Comparison of ENCODE assay signal across 9 cellular contexts in genomic region chr10:15879058-15879457, GRCh38. TPM values are rescaled to one million over a fixed set of nuclear protein-coding genes. Genes with fewer than 3 reads are reported as not detected.
DNase-seq lines count a peak whose midpoint lies in the region; ATAC-seq and TF ChIP-seq lines count a peak whose summit lies in the region.
"Had no signal": no experiment of that assay in that cellular context is flagged by ENCODE, and none has a peak within 500 bp of the region (broad histone marks: within the 10 kb centered on the region; RNA-seq: fewer than 3 reads in every experiment).

No MANE protein-coding gene starts in this region.

- peak; percentile 63 for DNase-seq in AG08395 (ENCODE audit: low spot score)
- peak; percentile 12 for DNase-seq in NCI-H345 treated with DMSO at 0.1 percent for 48 hours (lab: John Stamatoyannopoulos, UW; ENCODE audit: unreplicated experiment)
- DNase-seq in dermis blood vessel endothelial cell: peak; percentile 71
- no peak for DNase-seq in neural crest cell (ENCODE audit: low read depth, low spot score)
- DNase-seq in neuronal stem cell (ENCODE audit: low spot score): no peak

- no peak overlapping the region for H3K4me2 ChIP-seq in neuronal stem cell (ENCODE audit: insufficient read depth, low read length, poor library complexity, severe bottlenecking)

- peaks cover 62% of the 10 kb centered on the region for H3K27me3 Mint-ChIP-seq in neural crest cell (ENCODE audit: low read depth)

- H3K9me3 Mint-ChIP-seq in neural crest cell: no peaks in the 10 kb centered on the region
- H3K9me3 Mint-ChIP-seq: central memory CD8-positive, alpha-beta T cell had no signal

- H3K79me1 ChIP-seq in neuronal stem cell (ENCODE audit: low read depth, low read length): no peaks in the 10 kb centered on the region

- H3K27ac Mint-ChIP-seq in neural crest cell (ENCODE audit: unreplicated experiment): no peak overlapping the region

- no peak overlapping the region for H2BK15ac ChIP-seq in neuronal stem cell (ENCODE audit: low read length)

- no peak overlapping the region for H3K4me3 ChIP-seq in neuronal stem cell (ENCODE audit: low read length in 2 of 2)

- no peaks in the 10 kb centered on the region for H3K36me3 ChIP-seq in neuronal stem cell (replicated peaks in 1 of 2; ENCODE audit: control insufficient read depth in 2 of 2, insufficient read depth in 2 of 2, low read length in 2 of 2)

- H3K27ac ChIP-seq in neuronal stem cell (replicated peaks; ENCODE audit: low read length): no peak overlapping the region

- H3K18ac ChIP-seq in neuronal stem cell (ENCODE audit: low read length): no peak overlapping the region

- ATAC-seq in HG02981 (IDR thresholded peaks at IDR 0.05; ENCODE audit: unreplicated experiment) (no peak), HG03108 (IDR thresholded peaks at IDR 0.05; ENCODE audit: unreplicated experiment) (no peak)

- H3K4me3 Mint-ChIP-seq in neural crest cell: no peak overlapping the region
- H3K4me3 Mint-ChIP-seq: central memory CD8-positive, alpha-beta T cell had no signal

- no peak overlapping the region for H2BK5ac ChIP-seq in neuronal stem cell (ENCODE audit: low read length)

- peaks cover 13% of the 10 kb centered on the region for H3K4me1 Mint-ChIP-seq in neural crest cell
- H3K4me1 Mint-ChIP-seq: central memory CD8-positive, alpha-beta T cell had no signal

- H2AFZ ChIP-seq in neuronal stem cell (ENCODE audit: low read length): no peak overlapping the region

- no peak overlapping the region for H3K9ac ChIP-seq in neuronal stem cell (ENCODE audit: low read depth, low read length, poor library complexity)

- WGBS in neuronal stem cell (ENCODE audit: extremely low coverage in 2 of 2, insufficient read length in 2 of 2, insufficient replicate concordance in 1 of 2), 2 donors: no CpG with 5 or more reads among the region's 2 CpGs

- no peak overlapping the region for H4K8ac ChIP-seq in neuronal stem cell (ENCODE audit: low read depth, low read length)

- H3K9me3 ChIP-seq in neuronal stem cell (replicated peaks in 1 of 2; ENCODE audit: control insufficient read depth in 2 of 2, insufficient read depth in 1 of 2, low read depth in 1 of 2, low read length in 2 of 2): no peaks in the 10 kb centered on the region

- H3K23ac ChIP-seq in neuronal stem cell (ENCODE audit: low read depth, low read length, poor library complexity): no peak overlapping the region

- H3K27me3 ChIP-seq in neuronal stem cell (ENCODE audit: control insufficient read depth in 3 of 3, insufficient read depth in 3 of 3, low read depth in 1 of 3, low read length in 3 of 3): peaks cover 0 to 19% (median 0%) of the 10 kb centered on the region in 3 experiments

- TF ChIP-seq CTCF in GM12873 (IDR thresholded peaks at IDR 0.05; ENCODE audit: insufficient read depth, low read depth, low read length, missing control alignments): peak; percentile 49
- TF ChIP-seq CTCF in neural crest cell (conservative IDR thresholded peaks at IDR 0.05): peak; percentile 82

- H2BK12ac ChIP-seq in neuronal stem cell (ENCODE audit: low read length): no peak overlapping the region

- no peak overlapping the region for H4K91ac ChIP-seq in neuronal stem cell (ENCODE audit: low read depth, low read length, poor library complexity)

- H3K36me3 Mint-ChIP-seq in neural crest cell (ENCODE audit: low read depth): no peaks in the 10 kb centered on the region

- H3K4ac ChIP-seq in neuronal stem cell (ENCODE audit: low read length): no peak overlapping the region

- H3K14ac ChIP-seq in neuronal stem cell (ENCODE audit: low read length): no peak overlapping the region

- no peak overlapping the region for H2BK120ac ChIP-seq in neuronal stem cell (ENCODE audit: low read depth, low read length)

- peaks cover 7 to 13% of the 10 kb centered on the region in 2 donors for H3K4me1 ChIP-seq in neuronal stem cell (ENCODE audit: control insufficient read depth in 2 of 2, insufficient read depth in 1 of 2, low read depth in 1 of 2, low read length in 2 of 2)

- no peak overlapping the region for H2AK5ac ChIP-seq in neuronal stem cell (ENCODE audit: low read depth, low read length)

RNA-seq across cellular contexts. Expression of gene MINDY3, which starts 18.8 kb away (rescaled TPM):
- total RNA-seq in dermis blood vessel endothelial cell (27.5 and 29.8 TPM in 2 replicates), neural crest cell (21.5 and 22.9 TPM in 2 replicates)
- 12.6 TPM for polyA plus RNA-seq in neuronal stem cell (2013, experiment 1 of 2)
- polyA plus RNA-seq in neuronal stem cell (2013, experiment 2 of 2): 12.5 TPM

Comparison
In these comparisons a context has a peak if more than half of its experiments do, and no peak if none do; other contexts are left out.
1. DNase-seq: peak in AG08395 (single experiment), NCI-H345 treated with DMSO at 0.1 percent for 48 hours (single experiment) and dermis blood vessel endothelial cell (single experiment); none in neural crest cell (single experiment) and neuronal stem cell (single experiment).